ENCODE assay signal across 13 cellular contexts in the genomic region with DNA sequence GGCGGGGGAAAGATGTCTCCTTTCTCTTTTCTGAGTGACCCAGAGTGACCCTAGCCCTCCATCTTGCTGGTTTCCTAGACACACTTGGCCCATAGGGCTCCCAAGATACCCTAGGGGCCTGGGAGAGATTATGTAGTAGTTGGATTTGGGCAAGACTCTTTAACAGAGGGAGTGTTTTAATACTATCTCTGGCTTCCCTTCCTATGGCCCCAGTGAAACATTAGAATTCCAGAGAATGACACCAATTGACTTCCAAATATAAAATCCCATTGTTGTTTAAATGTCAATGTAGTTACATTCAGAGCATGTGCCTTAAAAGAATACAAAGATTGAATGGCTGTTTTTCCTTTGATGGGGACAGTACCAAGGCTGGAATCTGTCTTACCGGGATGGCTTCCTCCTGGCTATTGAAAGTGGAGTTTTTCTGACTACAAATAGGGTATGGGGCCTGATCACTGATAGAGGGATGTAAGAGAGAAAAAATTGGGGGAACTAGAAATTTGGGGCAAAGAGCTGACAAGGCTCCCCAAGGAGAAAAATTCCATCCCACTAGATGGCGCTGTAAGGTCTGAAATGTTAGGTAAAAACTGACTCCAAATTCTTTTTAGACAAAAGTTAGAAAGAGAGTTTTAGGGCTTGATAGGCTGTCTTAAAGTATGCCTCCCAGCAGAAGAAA. TPM values are rescaled to one million over a fixed set of nuclear protein-coding genes. Genes with fewer than 3 reads are reported as not detected.
DNase-seq lines count a peak whose midpoint lies in the region; TF ChIP-seq lines count a peak whose summit lies in the region.
"Had no signal": no experiment of that assay in that cellular context is flagged by ENCODE, and none has a peak within 500 bp of the region (broad histone marks: within the 10 kb centered on the region; RNA-seq: fewer than 3 reads in every experiment).

No MANE protein-coding gene starts in this region.

- H3K4me3 ChIP-seq in HEK293 (ENCODE audit: low read depth, low read length), result no peak overlapping the region
- H3K4me3 ChIP-seq in dorsolateral prefrontal cortex, result no peak overlapping the region
- H3K4me3 ChIP-seq: thyroid gland had no signal

- CTCF ChIA-PET in HEK293 (lab: Yijun Ruan, JAX), result interaction anchor here (0.6 to 1.5 kb wide), 4 partner anchors 9 to 743 kb away, joined by 3 to 4 read pairs (median 4); no protein-coding TSS in a partner anchor

- intact Hi-C loops in dorsolateral prefrontal cortex (cut with DNase I), result no loop called here

- H3K27me3 ChIP-seq in dorsolateral prefrontal cortex, result peaks cover 0 to 57% (median 16%) of the 10 kb centered on the region in 45 donors
- H3K27me3 ChIP-seq: thyroid gland had no signal

- no peaks in the 10 kb centered on the region for H3K36me3 ChIP-seq in HEK293 (ENCODE audit: control insufficient read depth in 2 of 2, insufficient read depth in 1 of 2, low read length in 2 of 2)
- H3K36me3 ChIP-seq: thyroid gland had no signal

- TF ChIP-seq CTCF in HEK293 (tag by site-specific recombination; IDR thresholded peaks at IDR 0.05) (no peak), dorsolateral prefrontal cortex (IDR thresholded peaks at IDR 0.05 in 54 of 56, conservative IDR thresholded peaks at IDR 0.05 in 2 of 56; ENCODE audit: low read depth in 1 of 56, partially characterized antibody in 56 of 56) (peak in 18 of 56 donors; percentile 12 to 42 (median 19))

- DNase-seq in DMS 273 (lab: John Stamatoyannopoulos, UW; ENCODE audit: unreplicated experiment) (peak; percentile 59), DMS 273 treated with DMSO at 0.1 percent for 48 hours (lab: John Stamatoyannopoulos, UW) (no peak), RKO (ENCODE audit: low spot score) (peak; percentile 12), iPS-NIHi11 (ENCODE audit: low spot score) (peak; percentile 3), dorsolateral prefrontal cortex (no peak), NCI-H748 treated with DMSO at 0.1 percent for 48 hours (lab: John Stamatoyannopoulos, UW) (no peak), T1000 (lab: John Stamatoyannopoulos, UW) (no peak)
- DNase-seq: 8988T; NCI-H2081 treated with DMSO at 0.1 percent for 48 hours; stimulated activated CD4-positive, alpha-beta T cell treated with anti-CD3 and anti-CD28 coated beads, Interleukin-12 subunit alpha, Interleukin-12 subunit beta, amount 100 ng/mL, for 4 hours; thyroid gland had no signal

- POLR2A ChIA-PET in HEK293 (lab: Yijun Ruan, JAX), result no interaction called here

- H3K4me1 ChIP-seq in HEK293 (ENCODE audit: control insufficient read depth, insufficient read depth, low read length), result no peaks in the 10 kb centered on the region
- H3K4me1 ChIP-seq: Caco-2, thyroid gland had no signal

- H3K27ac ChIP-seq in HEK293 (ENCODE audit: extremely low read depth, low read depth, low read length) (no peak overlapping the region), dorsolateral prefrontal cortex (no peak overlapping the region)
- H3K27ac ChIP-seq: thyroid gland had no signal

- H3K9me3 ChIP-seq in HEK293 (ENCODE audit: control insufficient read depth, insufficient read depth, low read depth, low read length), result no peaks in the 10 kb centered on the region
- H3K9me3 ChIP-seq: Caco-2, thyroid gland had no signal

TF ChIP-seq in HEK293, 187 proteins besides CTCF, POLR2A, EP300 and RAD21:
- TF ChIP-seq, protein P1, sequence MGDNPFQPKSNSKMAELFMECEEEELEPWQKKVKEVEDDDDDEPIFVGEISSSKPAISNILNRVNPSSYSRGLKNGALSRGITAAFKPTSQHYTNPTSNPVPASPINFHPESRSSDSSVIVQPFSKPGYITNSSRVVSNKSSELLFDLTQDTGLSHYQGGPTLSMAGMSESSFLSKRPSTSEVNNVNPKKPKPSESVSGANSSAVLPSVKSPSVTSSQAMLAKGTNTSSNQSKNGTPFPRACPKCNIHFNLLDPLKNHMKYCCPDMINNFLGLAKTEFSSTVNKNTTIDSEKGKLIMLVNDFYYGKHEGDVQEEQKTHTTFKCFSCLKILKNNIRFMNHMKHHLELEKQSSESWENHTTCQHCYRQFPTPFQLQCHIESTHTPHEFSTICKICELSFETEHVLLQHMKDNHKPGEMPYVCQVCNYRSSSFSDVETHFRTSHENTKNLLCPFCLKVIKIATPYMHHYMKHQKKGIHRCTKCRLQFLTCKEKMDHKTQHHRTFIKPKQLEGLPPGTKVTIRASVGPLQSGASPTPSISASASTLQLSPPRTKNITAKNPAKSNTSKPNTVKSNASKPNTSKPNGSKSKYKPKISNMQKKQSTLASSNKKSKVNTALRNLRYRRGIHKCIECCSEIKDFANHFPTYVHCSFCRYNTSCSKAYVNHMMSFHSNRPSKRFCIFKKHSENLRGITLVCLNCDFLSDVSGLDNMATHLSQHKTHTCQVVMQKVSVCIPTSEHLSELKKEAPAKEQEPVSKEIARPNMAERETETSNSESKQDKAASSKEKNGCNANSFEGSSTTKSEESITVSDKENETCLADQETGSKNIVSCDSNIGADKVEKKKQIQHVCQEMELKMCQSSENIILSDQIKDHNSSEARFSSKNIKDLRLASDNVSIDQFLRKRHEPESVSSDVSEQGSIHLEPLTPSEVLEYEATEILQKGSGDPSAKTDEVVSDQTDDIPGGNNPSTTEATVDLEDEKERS (tag by site-specific recombination; IDR thresholded peaks at IDR 0.05), result no peak
- TF ChIP-seq ZNF624 (tag by site-specific recombination; IDR thresholded peaks at IDR 0.05) (no peak), ZNF654 (tag by site-specific recombination; IDR thresholded peaks at IDR 0.05; ENCODE audit: low read depth) (peak; percentile 39)

RNA-seq across cellular contexts. Expression of a gene that starts 10.7 kb away (rescaled TPM):
- total RNA-seq in dorsolateral prefrontal cortex, result not detected
- total RNA-seq: Caco-2, thyroid gland had no signal

Comparison
In these comparisons a context has a peak if more than half of its experiments do, and no peak if none do; other contexts are left out.
1. DNase-seq: peak in DMS 273 (single experiment), RKO (single experiment) and iPS-NIHi11 (single experiment); none in DMS 273 treated with DMSO at 0.1 percent for 48 hours (single experiment), dorsolateral prefrontal cortex (0 of 10), NCI-H748 treated with DMSO at 0.1 percent for 48 hours (single experiment) and T1000 (single experiment).